Comparison of ENCODE assay signal across 8 cellular contexts in the genomic region with DNA sequence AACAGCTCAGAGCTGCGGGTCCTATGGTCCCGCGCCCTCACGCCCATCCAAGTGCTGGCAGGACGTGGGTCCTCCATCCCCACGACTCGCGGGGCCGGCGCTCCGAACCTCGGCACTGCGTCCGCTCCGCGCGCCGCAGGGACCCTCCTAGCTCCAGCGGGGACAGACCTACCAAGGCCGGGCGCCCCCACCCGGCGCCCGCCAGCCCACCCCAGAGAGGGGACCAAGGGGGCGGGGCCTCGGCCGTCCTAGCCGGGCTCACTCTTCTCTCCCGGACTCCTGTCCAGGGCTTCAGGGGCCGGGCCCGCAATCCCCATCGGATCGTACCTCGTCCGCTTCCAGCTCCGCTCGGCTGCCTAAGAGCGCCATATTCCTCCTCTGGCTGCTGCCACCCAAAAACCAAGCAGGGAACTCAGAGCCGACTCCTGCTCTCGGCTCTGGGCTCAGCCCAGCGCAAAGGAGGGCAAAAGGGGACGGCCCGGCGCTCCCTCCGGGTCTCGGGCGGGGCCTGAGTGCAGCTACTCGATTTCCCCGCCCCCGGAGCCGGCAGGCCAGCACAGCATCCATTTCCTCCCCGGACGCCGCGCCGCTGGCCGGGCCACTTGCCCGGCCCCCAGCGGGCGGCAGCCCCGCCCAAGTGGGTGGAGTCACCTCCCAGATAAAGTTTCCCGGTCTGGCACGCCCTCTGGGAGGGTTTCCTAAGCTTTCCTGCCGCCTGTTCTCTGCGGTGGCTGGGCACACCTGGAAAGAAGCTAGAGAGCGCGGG. TPM values are rescaled to one million over a fixed set of nuclear protein-coding genes. Genes with fewer than 3 reads are reported as not detected.
A peak's percentile ranks its signal among the peaks of the same experiment; 100 is the strongest.
DNase-seq lines count a peak whose midpoint lies in the region; ATAC-seq and TF ChIP-seq lines count a peak whose summit lies in the region.

Gene TTC39B (minus strand): TSS at position 460 of the 766 bp plus-strand sequence. CDS start 91 bp downstream, at position 369.

- H3K9me3 ChIP-seq in mucosa of descending colon = no peaks in the 10 kb centered on the region

- DNase-seq in COLO829 (ENCODE audit: low spot score) (peak; percentile 64), GM20000 (ENCODE audit: low spot score) (peak; percentile 92), HS-27A (ENCODE audit: low read depth) (peak; percentile 49), NOMO-1 (lab: John Stamatoyannopoulos, UW; ENCODE audit: unreplicated experiment in 2 of 2) (peak; percentile 44 to 55), activated T-cell treated with anti-CD3 and anti-CD28 coated beads for 24 hours (ENCODE audit: low read depth) (peak; percentile 71), epithelial cell of proximal tubule (ENCODE audit: low read depth) (peak; percentile 33), mucosa of descending colon (peak; percentile 97 to 98 (median 97))
- peak; percentile 82 to 88 for DNase-seq in stimulated activated CD8-positive, alpha-beta memory T cell treated with anti-CD3 and anti-CD28 coated beads, Interleukin-2, amount 100 ng/mL, for 48 hours (ENCODE audit: low read depth in 2 of 2)

- intact Hi-C loops in mucosa of descending colon (cut with DNase I, micrococcal nuclease) = loop anchor here in 1 of 2 donors (10.0 kb wide), 1 partner anchor 118 kb away; the partner anchor contains the start of gene SNAPC3

- peaks cover 8% of the 10 kb centered on the region for H3K4me1 ChIP-seq in mucosa of descending colon (ENCODE audit: low read depth)

- no peaks in the 10 kb centered on the region for H3K36me3 ChIP-seq in mucosa of descending colon (ENCODE audit: low read depth)

- no peak for TF ChIP-seq CTCF in GM20000 (IDR thresholded peaks at IDR 0.05; ENCODE audit: extremely low read depth, missing control alignments)
- TF ChIP-seq CTCF in epithelial cell of proximal tubule (conservative IDR thresholded peaks at IDR 0.05; ENCODE audit: low read depth, low read length) = no peak
- no peak for TF ChIP-seq CTCF in mucosa of descending colon (IDR thresholded peaks at IDR 0.05)

- peak; percentile 94 for ATAC-seq in mucosa of descending colon

- H3K4me3 ChIP-seq in epithelial cell of proximal tubule (ENCODE audit: low read depth, low read length) = peak within 1 kb of the TSS; percentile 67
- peak within 1 kb of the TSS; percentile 84 for H3K4me3 ChIP-seq in mucosa of descending colon

RNA-seq across cellular contexts. Expression of gene TTC39B, which starts in this region (rescaled TPM):
- total RNA-seq in epithelial cell of proximal tubule = 3.8 and 5.2 TPM in 2 replicates
- total RNA-seq in mucosa of descending colon = 10 to 100 TPM; 36.9 to 48.0 (median 43.8) TPM

Comparison
In these comparisons a context has a peak if more than half of its experiments do, and no peak if none do; other contexts are left out.
1. Peak in every context shown above with its lines: DNase-seq, ATAC-seq and H3K4me3 ChIP-seq.
2. DNase-seq: peak in every context shown above with its lines; median percentile 97 in mucosa of descending colon; 92 in GM20000; 85 in stimulated activated CD8-positive, alpha-beta memory T cell treated with anti-CD3 and anti-CD28 coated beads, Interleukin-2, amount 100 ng/mL, for 48 hours; 71 in activated T-cell treated with anti-CD3 and anti-CD28 coated beads for 24 hours; 64 in COLO829; 50 in NOMO-1; 49 in HS-27A; 33 in epithelial cell of proximal tubule.